In the genomic region with DNA sequence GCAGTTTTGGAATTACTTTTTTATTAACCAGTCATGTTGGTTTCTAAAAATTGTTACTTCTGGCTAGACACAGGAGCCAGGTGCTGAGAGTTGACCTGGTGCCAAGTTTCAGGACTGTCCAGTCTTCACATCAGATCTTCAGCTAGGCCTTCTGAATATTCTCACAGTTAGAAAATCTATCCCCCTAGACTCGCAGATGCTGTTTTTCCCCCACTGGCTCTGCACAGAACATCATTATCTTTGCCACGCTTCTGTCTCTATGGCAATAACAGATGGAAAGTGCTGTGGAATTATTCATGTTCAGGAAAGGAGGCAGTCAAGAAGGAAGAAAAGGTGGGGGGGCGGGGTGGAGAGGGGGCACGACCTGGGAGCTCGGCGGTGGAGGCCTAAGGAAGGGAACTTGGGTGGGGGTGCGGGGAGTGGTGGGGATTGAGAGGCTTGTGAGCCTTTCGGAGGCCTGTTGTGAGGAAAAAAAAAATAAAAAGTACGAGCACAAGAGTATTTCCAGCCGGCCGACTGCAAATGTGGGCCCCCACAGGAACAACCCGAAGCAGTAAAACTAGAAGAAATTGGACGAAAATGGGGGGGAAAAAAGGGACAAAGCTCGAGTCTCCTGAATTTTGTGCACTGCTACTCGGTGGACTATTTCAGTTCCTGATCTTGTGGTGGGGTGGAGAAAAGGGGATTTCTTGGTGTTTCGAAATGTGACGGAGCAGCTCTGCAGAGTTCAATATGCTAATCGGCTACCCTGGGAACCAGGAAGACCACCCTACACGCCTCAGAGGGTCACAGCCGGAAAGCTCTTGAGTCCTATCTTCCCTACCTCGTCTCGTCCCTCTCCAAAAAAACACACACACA, we compare ENCODE assay signal across 1 cellular context.
A peak's percentile ranks its signal among the peaks of the same experiment; 100 is the strongest.
TF ChIP-seq lines count a peak whose summit lies in the region.

No MANE protein-coding gene starts in this region.

TF ChIP-seq in K562, 482 proteins besides CTCF, POLR2A, EP300 and RAD21 (continued from another document and continues in another):
- TF ChIP-seq SMARCE1 (IDR thresholded peaks at IDR 0.05) (peak; percentile 45; the same call in 1 of the 2 replicates), NCOR1 (IDR thresholded peaks at IDR 0.05) (0 out of 2 replicates have a peak, but pooled peaks have one; percentile 24), PHB2 (IDR thresholded peaks at IDR 0.05; ENCODE audit: low read depth) (no peak), PTTG1 (tag; IDR thresholded peaks at IDR 0.05; ENCODE audit: low read depth) (no peak), FOXJ2 (tag; IDR thresholded peaks at IDR 0.05) (no peak), SRSF7 (optimal IDR thresholded peaks at IDR 0.05; ENCODE audit: low read depth, low read length) (no peak), RHOXF2B (CRISPR knock-in tag; conservative IDR thresholded peaks at IDR 0.05) (no peak), L3MBTL2 (IDR thresholded peaks at IDR 0.05) (no peak), CBFA2T3 (IDR thresholded peaks at IDR 0.05) (peak; percentile 38; the same call in 1 of the 2 replicates), SPI1 (IDR thresholded peaks at IDR 0.05; ENCODE audit: borderline replicate concordance, low read depth, low read length) (no peak), TAF7 (tag; IDR thresholded peaks at IDR 0.05) (peak; percentile 66; the same call in 1 of the 2 replicates), KDM4B (IDR thresholded peaks at IDR 0.05; ENCODE audit: borderline replicate concordance in 2 of 2, low read depth in 1 of 2) (no peak), NFXL1 (CRISPR knock-in tag; IDR thresholded peaks at IDR 0.05) (no peak), CEBPG (CRISPR knock-in tag; IDR thresholded peaks at IDR 0.05) (no peak), CEBPG (tag; conservative IDR thresholded peaks at IDR 0.05 in 1 of 2, IDR thresholded peaks at IDR 0.05 in 1 of 2) (no peak), ERF (CRISPR knock-in tag; IDR thresholded peaks at IDR 0.05) (no peak), TOE1 (IDR thresholded peaks at IDR 0.05; ENCODE audit: borderline replicate concordance) (no peak), TOE1 (CRISPR knock-in tag; IDR thresholded peaks at IDR 0.05; ENCODE audit: borderline replicate concordance, low read depth) (no peak), ZFX (CRISPR knock-in tag; IDR thresholded peaks at IDR 0.05) (peak; percentile 26), MEIS2 (IDR thresholded peaks at IDR 0.05; ENCODE audit: partially characterized antibody) (no peak), NFATC3 (IDR thresholded peaks at IDR 0.05) (no peak; the same call in 1 of the 2 replicates), RBM22 (IDR thresholded peaks at IDR 0.05; ENCODE audit: low read depth, low read length, poor library complexity, severe bottlenecking) (no peak), ZNF717 (CRISPR knock-in tag; IDR thresholded peaks at IDR 0.05) (no peak), ZNF134 (CRISPR knock-in tag; conservative IDR thresholded peaks at IDR 0.05) (no peak), GATAD2A (IDR thresholded peaks at IDR 0.05) (no peak; the same call in 1 of the 2 replicates), POLR3G (IDR thresholded peaks at IDR 0.05; ENCODE audit: extremely low read depth, insufficient read length, insufficient replicate concordance) (no peak), ASH1L (IDR thresholded peaks at IDR 0.05; ENCODE audit: borderline replicate concordance, low read depth, partially characterized antibody) (peak; percentile 37), HNRNPLL (IDR thresholded peaks at IDR 0.05; ENCODE audit: low read depth, low read length, poor library complexity, severe bottlenecking) (no peak), MYC (IDR thresholded peaks at IDR 0.05; ENCODE audit: low read depth, low read length) (no peak), MYC (CRISPR knock-in tag; IDR thresholded peaks at IDR 0.05; ENCODE audit: borderline replicate concordance, low read depth) (no peak), PCBP2 (IDR thresholded peaks at IDR 0.05; ENCODE audit: low read depth, low read length, poor library complexity, severe bottlenecking) (no peak), SRSF9 (IDR thresholded peaks at IDR 0.05; ENCODE audit: borderline replicate concordance, low read depth, low read length) (no peak), CREBBP (IDR thresholded peaks at IDR 0.05; ENCODE audit: low read depth, low read length) (no peak), MTF1 (CRISPR knock-in tag; IDR thresholded peaks at IDR 0.05; ENCODE audit: borderline replicate concordance) (no peak), ZNF274 (IDR thresholded peaks at IDR 0.05; ENCODE audit: borderline replicate concordance, low read depth, low read length) (no peak), WHSC1 (IDR thresholded peaks at IDR 0.05; ENCODE audit: low read length) (no peak), ZNF282 (CRISPR knock-in tag; IDR thresholded peaks at IDR 0.05) (no peak)
- TF ChIP-seq, protein P1, sequence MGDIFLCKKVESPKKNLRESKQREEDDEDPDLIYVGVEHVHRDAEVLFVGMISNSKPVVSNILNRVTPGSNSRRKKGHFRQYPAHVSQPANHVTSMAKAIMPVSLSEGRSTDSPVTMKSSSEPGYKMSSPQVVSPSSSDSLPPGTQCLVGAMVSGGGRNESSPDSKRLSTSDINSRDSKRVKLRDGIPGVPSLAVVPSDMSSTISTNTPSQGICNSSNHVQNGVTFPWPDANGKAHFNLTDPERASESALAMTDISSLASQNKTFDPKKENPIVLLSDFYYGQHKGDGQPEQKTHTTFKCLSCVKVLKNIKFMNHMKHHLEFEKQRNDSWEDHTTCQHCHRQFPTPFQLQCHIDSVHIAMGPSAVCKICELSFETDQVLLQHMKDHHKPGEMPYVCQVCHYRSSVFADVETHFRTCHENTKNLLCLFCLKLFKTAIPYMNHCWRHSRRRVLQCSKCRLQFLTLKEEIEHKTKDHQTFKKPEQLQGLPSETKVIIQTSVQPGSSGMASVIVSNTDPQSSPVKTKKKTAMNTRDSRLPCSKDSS (IDR thresholded peaks at IDR 0.05; ENCODE audit: low read depth, partially characterized antibody) = peak; percentile 17
- TF ChIP-seq, protein P2, sequence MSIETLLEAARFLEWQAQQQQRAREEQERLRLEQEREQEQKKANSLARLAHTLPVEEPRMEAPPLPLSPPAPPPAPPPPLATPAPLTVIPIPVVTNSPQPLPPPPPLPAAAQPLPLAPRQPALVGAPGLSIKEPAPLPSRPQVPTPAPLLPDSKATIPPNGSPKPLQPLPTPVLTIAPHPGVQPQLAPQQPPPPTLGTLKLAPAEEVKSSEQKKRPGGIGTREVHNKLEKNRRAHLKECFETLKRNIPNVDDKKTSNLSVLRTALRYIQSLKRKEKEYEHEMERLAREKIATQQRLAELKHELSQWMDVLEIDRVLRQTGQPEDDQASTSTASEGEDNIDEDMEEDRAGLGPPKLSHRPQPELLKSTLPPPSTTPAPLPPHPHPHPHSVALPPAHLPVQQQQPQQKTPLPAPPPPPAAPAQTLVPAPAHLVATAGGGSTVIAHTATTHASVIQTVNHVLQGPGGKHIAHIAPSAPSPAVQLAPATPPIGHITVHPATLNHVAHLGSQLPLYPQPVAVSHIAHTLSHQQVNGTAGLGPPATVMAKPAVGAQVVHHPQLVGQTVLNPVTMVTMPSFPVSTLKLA (conservative IDR thresholded peaks at IDR 0.05) = 0 out of 4 replicates have a peak, but pooled peaks of 1 of the 2 experiments have one; percentile 8
- TF ChIP-seq, protein P3, sequence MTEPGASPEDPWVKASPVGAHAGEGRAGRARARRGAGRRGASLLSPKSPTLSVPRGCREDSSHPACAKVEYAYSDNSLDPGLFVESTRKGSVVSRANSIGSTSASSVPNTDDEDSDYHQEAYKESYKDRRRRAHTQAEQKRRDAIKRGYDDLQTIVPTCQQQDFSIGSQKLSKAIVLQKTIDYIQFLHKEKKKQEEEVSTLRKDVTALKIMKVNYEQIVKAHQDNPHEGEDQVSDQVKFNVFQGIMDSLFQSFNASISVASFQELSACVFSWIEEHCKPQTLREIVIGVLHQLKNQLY (CRISPR knock-in tag; conservative IDR thresholded peaks at IDR 0.05) = no peak
- TF ChIP-seq, protein P4, sequence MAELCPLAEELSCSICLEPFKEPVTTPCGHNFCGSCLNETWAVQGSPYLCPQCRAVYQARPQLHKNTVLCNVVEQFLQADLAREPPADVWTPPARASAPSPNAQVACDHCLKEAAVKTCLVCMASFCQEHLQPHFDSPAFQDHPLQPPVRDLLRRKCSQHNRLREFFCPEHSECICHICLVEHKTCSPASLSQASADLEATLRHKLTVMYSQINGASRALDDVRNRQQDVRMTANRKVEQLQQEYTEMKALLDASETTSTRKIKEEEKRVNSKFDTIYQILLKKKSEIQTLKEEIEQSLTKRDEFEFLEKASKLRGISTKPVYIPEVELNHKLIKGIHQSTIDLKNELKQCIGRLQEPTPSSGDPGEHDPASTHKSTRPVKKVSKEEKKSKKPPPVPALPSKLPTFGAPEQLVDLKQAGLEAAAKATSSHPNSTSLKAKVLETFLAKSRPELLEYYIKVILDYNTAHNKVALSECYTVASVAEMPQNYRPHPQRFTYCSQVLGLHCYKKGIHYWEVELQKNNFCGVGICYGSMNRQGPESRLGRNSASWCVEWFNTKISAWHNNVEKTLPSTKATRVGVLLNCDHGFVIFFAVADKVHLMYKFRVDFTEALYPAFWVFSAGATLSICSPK (IDR thresholded peaks at IDR 0.05; ENCODE audit: borderline replicate concordance) = peak; percentile 87; the same call in 1 of the 2 replicates
- TF ChIP-seq, protein P5, sequence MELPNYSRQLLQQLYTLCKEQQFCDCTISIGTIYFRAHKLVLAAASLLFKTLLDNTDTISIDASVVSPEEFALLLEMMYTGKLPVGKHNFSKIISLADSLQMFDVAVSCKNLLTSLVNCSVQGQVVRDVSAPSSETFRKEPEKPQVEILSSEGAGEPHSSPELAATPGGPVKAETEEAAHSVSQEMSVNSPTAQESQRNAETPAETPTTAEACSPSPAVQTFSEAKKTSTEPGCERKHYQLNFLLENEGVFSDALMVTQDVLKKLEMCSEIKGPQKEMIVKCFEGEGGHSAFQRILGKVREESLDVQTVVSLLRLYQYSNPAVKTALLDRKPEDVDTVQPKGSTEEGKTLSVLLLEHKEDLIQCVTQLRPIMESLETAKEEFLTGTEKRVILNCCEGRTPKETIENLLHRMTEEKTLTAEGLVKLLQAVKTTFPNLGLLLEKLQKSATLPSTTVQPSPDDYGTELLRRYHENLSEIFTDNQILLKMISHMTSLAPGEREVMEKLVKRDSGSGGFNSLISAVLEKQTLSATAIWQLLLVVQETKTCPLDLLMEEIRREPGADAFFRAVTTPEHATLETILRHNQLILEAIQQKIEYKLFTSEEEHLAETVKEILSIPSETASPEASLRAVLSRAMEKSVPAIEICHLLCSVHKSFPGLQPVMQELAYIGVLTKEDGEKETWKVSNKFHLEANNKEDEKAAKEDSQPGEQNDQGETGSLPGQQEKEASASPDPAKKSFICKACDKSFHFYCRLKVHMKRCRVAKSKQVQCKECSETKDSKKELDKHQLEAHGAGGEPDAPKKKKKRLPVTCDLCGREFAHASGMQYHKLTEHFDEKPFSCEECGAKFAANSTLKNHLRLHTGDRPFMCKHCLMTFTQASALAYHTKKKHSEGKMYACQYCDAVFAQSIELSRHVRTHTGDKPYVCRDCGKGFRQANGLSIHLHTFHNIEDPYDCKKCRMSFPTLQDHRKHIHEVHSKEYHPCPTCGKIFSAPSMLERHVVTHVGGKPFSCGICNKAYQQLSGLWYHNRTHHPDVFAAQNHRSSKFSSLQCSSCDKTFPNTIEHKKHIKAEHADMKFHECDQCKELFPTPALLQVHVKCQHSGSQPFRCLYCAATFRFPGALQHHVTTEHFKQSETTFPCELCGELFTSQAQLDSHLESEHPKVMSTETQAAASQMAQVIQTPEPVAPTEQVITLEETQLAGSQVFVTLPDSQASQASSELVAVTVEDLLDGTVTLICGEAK (IDR thresholded peaks at IDR 0.05) = peak; percentile 74
- TF ChIP-seq, protein P5 (CRISPR knock-in tag; IDR thresholded peaks at IDR 0.05) = no peak
